Comparison of ENCODE assay signal across 1 cellular context in the genomic region with DNA sequence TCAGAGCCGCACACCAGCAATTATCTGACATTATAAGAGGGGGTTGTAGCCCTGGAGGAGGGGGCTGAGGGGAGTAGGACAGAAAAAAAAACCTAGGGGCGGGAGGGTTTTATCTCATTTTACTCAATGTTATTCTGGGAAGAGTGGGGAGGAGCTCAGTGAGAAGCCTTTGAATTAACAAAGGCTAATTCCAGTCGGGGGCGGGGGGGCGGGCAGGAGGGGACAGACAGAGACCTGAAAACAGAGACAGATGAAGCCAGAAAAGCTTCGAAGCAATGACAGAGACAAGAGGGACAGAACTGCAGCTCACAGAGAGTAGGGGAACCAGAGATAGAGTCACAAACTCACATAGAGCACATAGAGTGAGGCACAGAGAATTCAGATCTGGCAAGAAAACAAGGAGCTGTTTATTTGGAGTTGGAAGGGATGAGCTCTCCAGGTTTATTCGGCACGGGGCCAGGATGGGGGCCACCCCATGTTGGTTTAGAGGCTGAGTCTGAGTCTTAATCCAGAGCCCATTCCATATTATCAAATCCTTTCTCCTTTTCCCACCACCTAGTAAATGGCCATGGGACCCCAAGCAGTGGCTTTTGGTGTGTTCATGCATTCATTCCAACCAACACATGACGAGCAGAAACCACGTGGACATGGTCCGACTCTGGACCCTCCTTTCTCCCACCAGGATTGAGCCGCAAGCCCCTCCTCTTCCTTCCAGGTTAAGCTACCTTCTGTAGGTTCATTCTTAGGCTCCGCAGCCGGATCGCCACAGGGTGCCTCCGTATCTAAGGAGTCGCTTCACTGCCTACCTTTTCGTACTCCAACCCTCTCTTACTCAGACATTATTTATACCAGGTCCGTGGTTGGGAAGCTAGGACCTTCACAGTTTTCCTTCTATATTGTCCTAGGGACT.
TF ChIP-seq lines count a peak whose summit lies in the region.

No MANE protein-coding gene starts in this region.

TF ChIP-seq in K562, 482 proteins besides CTCF, POLR2A, EP300 and RAD21 (continued from another document):
- TF ChIP-seq ZNF583 (CRISPR knock-in tag; IDR thresholded peaks at IDR 0.05) (no peak), BRD9 (IDR thresholded peaks at IDR 0.05; ENCODE audit: low read depth, partially characterized antibody) (no peak), OTX1 (CRISPR knock-in tag; IDR thresholded peaks at IDR 0.05) (no peak)
- TF ChIP-seq, protein P1, sequence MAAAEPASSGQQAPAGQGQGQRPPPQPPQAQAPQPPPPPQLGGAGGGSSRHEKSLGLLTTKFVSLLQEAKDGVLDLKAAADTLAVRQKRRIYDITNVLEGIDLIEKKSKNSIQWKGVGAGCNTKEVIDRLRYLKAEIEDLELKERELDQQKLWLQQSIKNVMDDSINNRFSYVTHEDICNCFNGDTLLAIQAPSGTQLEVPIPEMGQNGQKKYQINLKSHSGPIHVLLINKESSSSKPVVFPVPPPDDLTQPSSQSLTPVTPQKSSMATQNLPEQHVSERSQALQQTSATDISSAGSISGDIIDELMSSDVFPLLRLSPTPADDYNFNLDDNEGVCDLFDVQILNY (CRISPR knock-in tag; IDR thresholded peaks at IDR 0.05): no peak
